ENCODE assay signal across 21 cellular contexts in the genomic region with DNA sequence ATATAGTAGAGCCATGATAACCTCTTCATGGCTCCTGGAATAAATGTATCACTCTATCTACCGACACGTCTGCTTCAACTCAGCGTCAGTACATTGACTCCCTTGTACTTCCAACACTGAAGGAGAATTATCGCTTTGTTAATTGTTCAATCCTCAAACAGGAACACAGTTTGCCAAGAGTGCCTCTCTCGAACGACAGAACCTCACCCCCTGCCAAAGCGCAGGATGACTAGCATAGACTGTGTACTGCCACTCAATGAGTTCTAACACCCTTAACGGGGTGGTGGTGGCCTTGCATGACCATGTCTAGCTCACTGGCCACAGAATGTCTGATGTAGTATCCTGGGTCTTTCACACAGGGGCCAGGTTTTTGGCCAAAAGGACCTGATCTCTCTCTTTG.
DNase-seq lines count a peak whose midpoint lies in the region; TF ChIP-seq lines count a peak whose summit lies in the region.
"Had no signal": no experiment of that assay in that cellular context is flagged by ENCODE, and none has a peak within 500 bp of the region (broad histone marks: within the 10 kb centered on the region; RNA-seq: fewer than 3 reads in every experiment).

No MANE protein-coding gene starts in this region.

- H3K9ac ChIP-seq in mesenchymal stem cell (ENCODE audit: low read length) = no peak overlapping the region

- TF ChIP-seq CTCF in osteocyte (IDR thresholded peaks at IDR 0.05) = no peak

- H3K27ac Mint-ChIP-seq in osteocyte (ENCODE audit: unreplicated experiment) = no peak overlapping the region
- H3K27ac Mint-ChIP-seq: GM23338 had no signal

- WGBS in mesenchymal stem cell = 96% methylated on average over 8 of the region's 8 CpGs

- peak; percentile 69 for DNase-seq in NCI-H146 treated with DMSO at 0.1 percent for 48 hours (lab: John Stamatoyannopoulos, UW; ENCODE audit: unreplicated experiment)
- no peak for DNase-seq in NCI-H146 (lab: John Stamatoyannopoulos, UW)
- peak in 32 of 61 donors; percentile 3 to 56 (median 16) for DNase-seq in caudate nucleus (lab: John Stamatoyannopoulos, UW)
- DNase-seq in mesenchymal stem cell = no peak
- DNase-seq in substantia nigra (lab: John Stamatoyannopoulos, UW) = peak in 28 of 49 donors; percentile 3 to 71 (median 22)
- no peak for DNase-seq in osteocyte (ENCODE audit: extremely low spot score, unreplicated experiment)
- DNase-seq in AG20443 (ENCODE audit: low spot score) = no peak
- no peak for DNase-seq in activated T-cell treated with anti-CD3 and anti-CD28 coated beads, Interleukin-2, amount 50 U/mL, for 48 hours
- DNase-seq: AML-193, MG63, NCI-H187 treated with DMSO at 0.1 percent for 48 hours, NCI-H2107, NCI-H446 treated with DMSO at 0.1 percent for 48 hours, NCI-H526 treated with DMSO at 0.1 percent for 48 hours, Peyer's patch had no signal

- H2BK12ac ChIP-seq in mesenchymal stem cell (ENCODE audit: low read length in 2 of 2) = no peak overlapping the region

- H4K91ac ChIP-seq in mesenchymal stem cell (ENCODE audit: low read length) = no peak overlapping the region

- no peaks in the 10 kb centered on the region for H3K27me3 Mint-ChIP-seq in osteocyte (ENCODE audit: unreplicated experiment)

- H3K36me3 Mint-ChIP-seq in osteocyte (ENCODE audit: unreplicated experiment) = no peaks in the 10 kb centered on the region

- H3K36me3 ChIP-seq in mesenchymal stem cell (ENCODE audit: control insufficient read depth in 1 of 2, insufficient read depth in 2 of 2, low read depth in 1 of 2, low read length in 2 of 2) = no peaks in the 10 kb centered on the region
- H3K36me3 ChIP-seq: HAP-1, MG63, Peyer's patch, SJSA1 had no signal

- H3K27ac ChIP-seq in caudate nucleus (ENCODE audit: low read depth, low read length) (no peak overlapping the region), mesenchymal stem cell (ENCODE audit: low read length, poor library complexity, severe bottlenecking) (no peak overlapping the region), substantia nigra (ENCODE audit: low read depth, low read length, poor library complexity, severe bottlenecking) (no peak overlapping the region)
- H3K27ac ChIP-seq: 22Rv1, C4-2B, Peyer's patch, SJSA1 had no signal

- H3K79me1 ChIP-seq in mesenchymal stem cell (replicated peaks; ENCODE audit: low read length, poor library complexity, severe bottlenecking) = no peaks in the 10 kb centered on the region

- no peak overlapping the region for H3K4ac ChIP-seq in mesenchymal stem cell (ENCODE audit: low read depth in 1 of 2, low read length in 2 of 2)

- H3K14ac ChIP-seq in mesenchymal stem cell (ENCODE audit: low read length in 2 of 2) = peak overlapping the region in 1 of 2 experiments; percentile 59

- H3K23ac ChIP-seq in mesenchymal stem cell (ENCODE audit: low read length in 2 of 2) = no peak overlapping the region

- peaks cover 0 to 16% of the 10 kb centered on the region in 2 experiments for H3K27me3 ChIP-seq in mesenchymal stem cell (ENCODE audit: control insufficient read depth in 1 of 2, insufficient read depth in 1 of 2, low read length in 2 of 2)
- H3K27me3 ChIP-seq: MG63, Peyer's patch, SJSA1 had no signal

- no peak overlapping the region for H2AK5ac ChIP-seq in mesenchymal stem cell (ENCODE audit: low read length, severe bottlenecking)

- H3K4me1 ChIP-seq in mesenchymal stem cell (ENCODE audit: control insufficient read depth, insufficient read depth, low read depth, low read length) = no peaks in the 10 kb centered on the region
- H3K4me1 ChIP-seq: HAP-1, Peyer's patch, SJSA1 had no signal

- no peak overlapping the region for H2BK15ac ChIP-seq in mesenchymal stem cell (ENCODE audit: low read depth, poor library complexity, severe bottlenecking)

- no peak overlapping the region for H3K4me3 ChIP-seq in mesenchymal stem cell (ENCODE audit: insufficient read depth in 1 of 2, low read depth in 1 of 2, low read length in 2 of 2)
- H3K4me3 ChIP-seq: GM23338, HAP-1, K562, MG63, Peyer's patch, SJSA1 had no signal

- peak overlapping the region; percentile 36 for H4K8ac ChIP-seq in mesenchymal stem cell (ENCODE audit: low read length)

- H2AFZ ChIP-seq in mesenchymal stem cell (ENCODE audit: low read depth, low read length) = no peak overlapping the region
- H2AFZ ChIP-seq: GM23338 had no signal

- H2BK120ac ChIP-seq in mesenchymal stem cell (ENCODE audit: low read depth, low read length) = no peak overlapping the region

- no peak overlapping the region for H2BK5ac ChIP-seq in mesenchymal stem cell (ENCODE audit: low read depth, low read length, poor library complexity, severe bottlenecking)

- no peak overlapping the region for H3K4me2 ChIP-seq in mesenchymal stem cell (ENCODE audit: low read length, poor library complexity, severe bottlenecking)
- H3K4me2 ChIP-seq: GM23338 had no signal

- H3K18ac ChIP-seq in mesenchymal stem cell (ENCODE audit: low read depth in 1 of 2, low read length in 2 of 2) = no peak overlapping the region

- H3K4me1 Mint-ChIP-seq in osteocyte (ENCODE audit: unreplicated experiment) = peaks cover 24% of the 10 kb centered on the region

- H3K4me3 Mint-ChIP-seq in osteocyte (ENCODE audit: unreplicated experiment) = no peak overlapping the region
- H3K4me3 Mint-ChIP-seq: GM23338 had no signal

- no peaks in the 10 kb centered on the region for H3K9me3 ChIP-seq in mesenchymal stem cell (ENCODE audit: control insufficient read depth, low read length)
- H3K9me3 ChIP-seq: HAP-1, MG63, Peyer's patch, SJSA1 had no signal

- no peaks in the 10 kb centered on the region for H3K9me3 Mint-ChIP-seq in osteocyte (ENCODE audit: unreplicated experiment)

Comparison
In these comparisons a context has a peak if more than half of its experiments do, and no peak if none do; other contexts are left out.
1. DNase-seq: peak in NCI-H146 treated with DMSO at 0.1 percent for 48 hours (single experiment), caudate nucleus (32 of 61) and substantia nigra (28 of 49); none in NCI-H146 (single experiment), mesenchymal stem cell (single experiment), osteocyte (single experiment), AG20443 (single experiment) and activated T-cell treated with anti-CD3 and anti-CD28 coated beads, Interleukin-2, amount 50 U/mL, for 48 hours (0 of 2).